ENCODE assay signal across 20 cellular contexts in genomic region chr12:124306686-124307555, GRCh38. TPM values are rescaled to one million over a fixed set of nuclear protein-coding genes. Genes with fewer than 3 reads are reported as not detected.
"Had no signal": no experiment of that assay in that cellular context is flagged by ENCODE, and none has a peak within 500 bp of the region (broad histone marks: within the 10 kb centered on the region; RNA-seq: fewer than 3 reads in every experiment).

No MANE protein-coding gene starts in this region.

- H3K36me3 ChIP-seq: left lung, neutrophil, right lobe of liver, suprapubic skin, transverse colon, vagina had no signal

- DNase-seq: dorsolateral prefrontal cortex; effector CD4-positive, alpha-beta T cell; head of caudate nucleus; mammary epithelial cell; natural killer cell; small intestine; stimulated activated CD4-positive, alpha-beta T cell treated with anti-CD3 and anti-CD28 coated beads, Interleukin-15, amount 100 ng/mL, for 24 hours; stimulated activated CD4-positive, alpha-beta T cell treated with anti-CD3 and anti-CD28 coated beads, Interleukin-2, amount 100 ng/mL, for 48 hours; stimulated activated CD8-positive, alpha-beta memory T cell treated with anti-CD3 and anti-CD28 coated beads, Interleukin-4, amount 100 ng/mL, for 48 hours; stimulated activated naive CD4-positive, alpha-beta T cell; stimulated activated naive CD8-positive, alpha-beta T cell treated with anti-CD3 and anti-CD28 coated beads, Interleukin-15, amount 100 ng/mL, for 72 hours; transverse colon had no signal

- H3K9me3 ChIP-seq: left lung, neutrophil, right lobe of liver, suprapubic skin, transverse colon, vagina had no signal

- H3K27me3 ChIP-seq: hepatocyte, left lung, neutrophil, right lobe of liver, transverse colon, vagina had no signal

- H2AFZ ChIP-seq: hepatocyte, parathyroid adenoma had no signal

- ATAC-seq: left lung; natural killer cell; right lobe of liver; stimulated activated naive CD8-positive, alpha-beta T cell treated with anti-CD3 and anti-CD28 coated beads, Interleukin-15, amount 100 ng/mL, for 72 hours had no signal

- H3K27ac ChIP-seq: dorsolateral prefrontal cortex, hepatocyte, left lung, neutrophil, parathyroid adenoma, right lobe of liver, suprapubic skin, transverse colon, vagina had no signal

- H3K4me2 ChIP-seq: hepatocyte had no signal

- H3K4me3 ChIP-seq: dorsolateral prefrontal cortex, hepatocyte, left lung, right lobe of liver, suprapubic skin, transverse colon, vagina had no signal

- H3K4me1 ChIP-seq: left lung, parathyroid adenoma, right lobe of liver, suprapubic skin, transverse colon, vagina had no signal

- H3K79me2 ChIP-seq: parathyroid adenoma had no signal

RNA-seq across cellular contexts. Expression of gene RFLNA, which starts 12.0 kb away (rescaled TPM):
- total RNA-seq: mesenteric fat pad had no signal
